ENCODE assay signal across 24 cellular contexts in genomic region chr7:43281268-43281667, GRCh38.
"Had no signal": no experiment of that assay in that cellular context is flagged by ENCODE, and none has a peak within 500 bp of the region (broad histone marks: within the 10 kb centered on the region; RNA-seq: fewer than 3 reads in every experiment).

No MANE protein-coding gene starts in this region.

- H3K4me1 ChIP-seq: esophagus squamous epithelium, heart right ventricle, left lung, lower lobe of right lung had no signal

- H3K27me3 ChIP-seq: dorsolateral prefrontal cortex, gastrocnemius medialis had no signal

- ATAC-seq: gastrocnemius medialis; heart right ventricle; left cardiac atrium; left lung; left ventricle myocardium superior; lower lobe of right lung; naive thymus-derived CD4-positive, alpha-beta T cell had no signal

- H3K4me3 ChIP-seq: coronary artery, dorsolateral prefrontal cortex, esophagus squamous epithelium, gastrocnemius medialis, heart right ventricle, left lung, lower lobe of right lung had no signal

- FAIRE-seq: colon, endothelial cell of umbilical vein, islet of Langerhans, keratinocyte had no signal

- H3K36me3 ChIP-seq: esophagus squamous epithelium, gastrocnemius medialis, heart right ventricle, left lung, lower lobe of right lung had no signal

- H3K27ac ChIP-seq: coronary artery, dorsolateral prefrontal cortex, esophagus squamous epithelium, gastrocnemius medialis, heart right ventricle, left lung, lower lobe of right lung had no signal

- H3K9me3 ChIP-seq: esophagus squamous epithelium, gastrocnemius medialis, left lung, lower lobe of right lung had no signal

- DNase-seq: dermis blood vessel endothelial cell; dorsolateral prefrontal cortex; effector CD4-positive, alpha-beta T cell; effector memory CD4-positive, alpha-beta T cell; esophagus squamous epithelium; foreskin fibroblast; foreskin melanocyte; gastrocnemius medialis; glutamatergic neuron; head of caudate nucleus; heart right ventricle; hippocampal formation; left cardiac atrium; left lung; left ventricle myocardium superior; lower lobe of right lung; mesenchymal stem cell; midbrain; naive thymus-derived CD4-positive, alpha-beta T cell had no signal
